In genomic region chr20:24537210-24537609, GRCh38 we compare ENCODE assay signal across 20 cellular contexts.
A peak's percentile ranks its signal among the peaks of the same experiment; 100 is the strongest.
DNase-seq lines count a peak whose midpoint lies in the region; ATAC-seq and TF ChIP-seq lines count a peak whose summit lies in the region.
"Had no signal": no experiment of that assay in that cellular context is flagged by ENCODE, and none has a peak within 500 bp of the region (broad histone marks: within the 10 kb centered on the region; RNA-seq: fewer than 3 reads in every experiment).

No MANE protein-coding gene starts in this region.

- no peak overlapping the region for H3K27ac ChIP-seq in WERI-Rb-1
- H3K27ac ChIP-seq: 22Rv1; A549; BLaER1 treated with 17β-estradiol and CSF1 and Interleukin-3, amounts not matched to agents 10 nM and 100 nM; C4-2B had no signal

- no peaks in the 10 kb centered on the region for H3K27me3 ChIP-seq in WERI-Rb-1 (ENCODE audit: insufficient read depth, low read depth, severe bottlenecking)
- H3K27me3 ChIP-seq: BLaER1 treated with 17β-estradiol and CSF1 and Interleukin-3, amounts not matched to agents 10 nM and 100 nM had no signal

- no peaks in the 10 kb centered on the region for H3K36me3 Mint-ChIP-seq in nephron progenitor cell (ENCODE audit: low read depth)
- no peaks in the 10 kb centered on the region for H3K36me3 Mint-ChIP-seq in stimulated activated memory B cell treated with anti-CD40 and anti-IgM and Interleukin-4, amounts not matched to agents 10 μg/mL and 1 μg/mL and 100 μg/mL, for 72 hours
- H3K36me3 Mint-ChIP-seq: CD8-positive, alpha-beta T cell had no signal

- H3K9me3 ChIP-seq in WERI-Rb-1 (ENCODE audit: severe bottlenecking), result no peaks in the 10 kb centered on the region
- H3K9me3 ChIP-seq: A549, Caco-2 had no signal

- DNase-seq in stimulated activated naive CD8-positive, alpha-beta T cell treated with anti-CD3 and anti-CD28 coated beads, Interleukin-15, amount 100 ng/mL, for 72 hours, result no peak
- DNase-seq in stimulated activated naive CD8-positive, alpha-beta T cell treated with anti-CD3 and anti-CD28 coated beads, Interleukin-15, Interleukin-2, amounts not matched to agents 100 U/mL and 50 U/mL, for 24 hours, result no peak
- no peak for DNase-seq in nephron progenitor cell
- DNase-seq in NCI-H1436 (lab: John Stamatoyannopoulos, UW), result no peak
- DNase-seq in WERI-Rb-1, result no peak
- DNase-seq: AML-193; Caco-2; Calu3; CD4-positive, alpha-beta T cell; CD8-positive, alpha-beta T cell; DMS79 treated with DMSO at 0.1 percent for 48 hours; GF-D8 had no signal

- no peaks in the 10 kb centered on the region for H3K9me3 Mint-ChIP-seq in stimulated activated naive CD8-positive, alpha-beta T cell treated with anti-CD3 and anti-CD28 coated beads, Interleukin-15, amount 100 ng/mL, for 72 hours
- peaks cover 7% of the 10 kb centered on the region for H3K9me3 Mint-ChIP-seq in nephron progenitor cell
- H3K9me3 Mint-ChIP-seq in stimulated activated memory B cell treated with anti-CD40 and anti-IgM and Interleukin-4, amounts not matched to agents 10 μg/mL and 1 μg/mL and 100 μg/mL, for 72 hours, result no peaks in the 10 kb centered on the region
- H3K9me3 Mint-ChIP-seq: CD4-positive, alpha-beta T cell had no signal

- H3K27me3 Mint-ChIP-seq in stimulated activated naive CD8-positive, alpha-beta T cell treated with anti-CD3 and anti-CD28 coated beads, Interleukin-15, amount 100 ng/mL, for 72 hours, result no peaks in the 10 kb centered on the region
- peaks cover 8% of the 10 kb centered on the region for H3K27me3 Mint-ChIP-seq in nephron progenitor cell (ENCODE audit: low read depth, poor library complexity)
- no peaks in the 10 kb centered on the region for H3K27me3 Mint-ChIP-seq in stimulated activated memory B cell treated with anti-CD40 and anti-IgM and Interleukin-4, amounts not matched to agents 10 μg/mL and 1 μg/mL and 100 μg/mL, for 72 hours
- H3K27me3 Mint-ChIP-seq: CD4-positive, alpha-beta T cell had no signal

- H3K27ac Mint-ChIP-seq in stimulated activated naive CD8-positive, alpha-beta T cell treated with anti-CD3 and anti-CD28 coated beads, Interleukin-15, amount 100 ng/mL, for 72 hours, result peak overlapping the region in 1 of 2 donors; percentile 21
- H3K27ac Mint-ChIP-seq in nephron progenitor cell, result peak overlapping the region; percentile 11
- H3K27ac Mint-ChIP-seq in stimulated activated memory B cell treated with anti-CD40 and anti-IgM and Interleukin-4, amounts not matched to agents 10 μg/mL and 1 μg/mL and 100 μg/mL, for 72 hours, result no peak overlapping the region
- H3K27ac Mint-ChIP-seq: B cell; CD4-positive, alpha-beta T cell; CD8-positive, alpha-beta T cell had no signal

- H3K4me1 Mint-ChIP-seq in stimulated activated naive CD8-positive, alpha-beta T cell treated with anti-CD3 and anti-CD28 coated beads, Interleukin-15, amount 100 ng/mL, for 72 hours, result no peaks in the 10 kb centered on the region
- no peaks in the 10 kb centered on the region for H3K4me1 Mint-ChIP-seq in nephron progenitor cell
- H3K4me1 Mint-ChIP-seq in stimulated activated memory B cell treated with anti-CD40 and anti-IgM and Interleukin-4, amounts not matched to agents 10 μg/mL and 1 μg/mL and 100 μg/mL, for 72 hours, result no peaks in the 10 kb centered on the region

- peak; percentile 49 for ATAC-seq in stimulated activated naive CD8-positive, alpha-beta T cell treated with anti-CD3 and anti-CD28 coated beads, Interleukin-15, amount 100 ng/mL, for 72 hours
- no peak for ATAC-seq in stimulated activated naive CD8-positive, alpha-beta T cell treated with anti-CD3 and anti-CD28 coated beads, Interleukin-15, Interleukin-2, amounts not matched to agents 100 U/mL and 50 U/mL, for 24 hours
- ATAC-seq in esophagus mucosa (peak; percentile 29), HG03571 (IDR thresholded peaks at IDR 0.05; ENCODE audit: unreplicated experiment) (no peak)
- ATAC-seq in stimulated activated memory B cell treated with anti-CD40 and anti-IgM and Interleukin-4, amounts not matched to agents 10 μg/mL and 1 μg/mL and 100 μg/mL, for 72 hours, result peak; percentile 5
- ATAC-seq: CD8-positive, alpha-beta T cell had no signal

- no peak overlapping the region for H3K4me3 Mint-ChIP-seq in stimulated activated naive CD8-positive, alpha-beta T cell treated with anti-CD3 and anti-CD28 coated beads, Interleukin-15, amount 100 ng/mL, for 72 hours
- no peak overlapping the region for H3K4me3 Mint-ChIP-seq in nephron progenitor cell
- no peak overlapping the region for H3K4me3 Mint-ChIP-seq in stimulated activated memory B cell treated with anti-CD40 and anti-IgM and Interleukin-4, amounts not matched to agents 10 μg/mL and 1 μg/mL and 100 μg/mL, for 72 hours
- H3K4me3 Mint-ChIP-seq: B cell; CD4-positive, alpha-beta T cell; CD8-positive, alpha-beta T cell had no signal

- no peak for TF ChIP-seq CTCF in nephron progenitor cell (IDR thresholded peaks at IDR 0.05)
- TF ChIP-seq CTCF in WERI-Rb-1 (IDR thresholded peaks at IDR 0.05; ENCODE audit: low read depth, low read length), result no peak

- H3K36me3 ChIP-seq in WERI-Rb-1, result no peaks in the 10 kb centered on the region; the same call in 1 of the 2 replicates
- H3K36me3 ChIP-seq: BLaER1 treated with 17β-estradiol and CSF1 and Interleukin-3, amounts not matched to agents 10 nM and 100 nM had no signal

- no peak overlapping the region for H3K4me3 ChIP-seq in WERI-Rb-1 (ENCODE audit: low read depth, low read length)
- H3K4me3 ChIP-seq: A549; BLaER1 treated with 17β-estradiol and CSF1 and Interleukin-3, amounts not matched to agents 10 nM and 100 nM had no signal

Comparison
In these comparisons a context has a peak if more than half of its experiments do, and no peak if none do; other contexts are left out.
1. ATAC-seq: peak in stimulated activated naive CD8-positive, alpha-beta T cell treated with anti-CD3 and anti-CD28 coated beads, Interleukin-15, amount 100 ng/mL, for 72 hours (single experiment), esophagus mucosa (single experiment) and stimulated activated memory B cell treated with anti-CD40 and anti-IgM and Interleukin-4, amounts not matched to agents 10 μg/mL and 1 μg/mL and 100 μg/mL, for 72 hours (single experiment); none in stimulated activated naive CD8-positive, alpha-beta T cell treated with anti-CD3 and anti-CD28 coated beads, Interleukin-15, Interleukin-2, amounts not matched to agents 100 U/mL and 50 U/mL, for 24 hours (single experiment) and HG03571 (single experiment).